In genomic region chr3:43621406-43621973, GRCh38 we compare ENCODE assay signal across 8 cellular contexts. TPM values are rescaled to one million over a fixed set of nuclear protein-coding genes. Genes with fewer than 3 reads are reported as not detected.
DNase-seq lines count a peak whose midpoint lies in the region; ATAC-seq, FAIRE-seq and TF ChIP-seq lines count a peak whose summit lies in the region.

No MANE protein-coding gene starts in this region.

- WGBS in body of pancreas, 2 donors, result 0 to 1% methylated on average over 19 to 44 of the region's 44 CpGs
- 1% methylated on average over 30 to 44 of the region's 44 CpGs for WGBS in stomach, 5 donors

- H3K9ac ChIP-seq in kidney (ENCODE audit: low read length in 2 of 2), result peak overlapping the region; percentile 53 to 75

- FAIRE-seq in HTR-8/SVneo (lab: Jason Lieb, UNC), result no peak
- FAIRE-seq in kidney (lab: Jason Lieb, UNC), result no peak

- in situ Hi-C loops in KBM-7 (cut with MboI; ENCODE audit: low pct_unique_long_range_greater_than_20kb, low sequenced_read_pairs), result no loop called here

- TF ChIP-seq CTCF in body of pancreas (IDR thresholded peaks at IDR 0.05) (no peak), kidney (IDR thresholded peaks at IDR 0.05; ENCODE audit: borderline replicate concordance, extremely low read depth, insufficient read depth) (no peak), stomach (IDR thresholded peaks at IDR 0.05) (no peak)

- no peaks in the 10 kb centered on the region for H3K9me3 ChIP-seq in body of pancreas
- no peaks in the 10 kb centered on the region for H3K9me3 ChIP-seq in kidney (ENCODE audit: control insufficient read depth in 1 of 2, low read length in 2 of 2)
- no peaks in the 10 kb centered on the region for H3K9me3 ChIP-seq in stomach

- H3K27me3 ChIP-seq in body of pancreas, result no peaks in the 10 kb centered on the region
- H3K27me3 ChIP-seq in stomach, result no peaks in the 10 kb centered on the region

- H3K27ac ChIP-seq in body of pancreas (peak overlapping the region; percentile 35 to 85 (median 74)), kidney (ENCODE audit: low read depth in 2 of 2, low read length in 2 of 2) (peak overlapping the region; percentile 80 to 85), stomach (peak overlapping the region; percentile 73 to 90 (median 88))

- DNase-seq in ELF-1 (ENCODE audit: low read depth, low spot score), result peak; percentile 46
- DNase-seq in HTR-8/SVneo (ENCODE audit: insufficient read length, low spot score), result peak; percentile 13
- peak; percentile 35 to 49 (median 46) for DNase-seq in body of pancreas
- no peak for DNase-seq in kidney
- peak; percentile 46 for DNase-seq in stomach
- DNase-seq in H4 (ENCODE audit: low spot score), result no peak
- DNase-seq in KBM-7, result no peak
- DNase-seq in stimulated activated CD4-positive, alpha-beta T cell treated with anti-CD3 and anti-CD28 coated beads, Interleukin-15, amount 100 ng/mL, for 24 hours, result no peak

- TF ChIP-seq EP300 in stomach (IDR thresholded peaks at IDR 0.05), result no peak

- peak; percentile 18 to 56 (median 44) for TF ChIP-seq POLR2A in body of pancreas (IDR thresholded peaks at IDR 0.05)
- no peak for TF ChIP-seq POLR2A in stomach (IDR thresholded peaks at IDR 0.05)

- H3K4me1 ChIP-seq in body of pancreas (peaks cover 16% of the 10 kb centered on the region), kidney (ENCODE audit: control insufficient read depth in 1 of 2, insufficient read depth in 1 of 2, low read depth in 1 of 2, low read length in 2 of 2) (peaks cover 2 to 3% of the 10 kb centered on the region in 2 donors), stomach (peaks cover 0 to 21% (median 13%) of the 10 kb centered on the region in 4 donors)

- intact Hi-C loops in body of pancreas (cut with DNase I) (no loop called here), kidney (cut with DNase I) (no loop called here), stomach (cut with DNase I; ENCODE audit: low total_unique reads) (loop anchor here (10.0 kb wide), 1 partner anchor 53 kb away; no protein-coding TSS in a partner anchor)

- ATAC-seq in body of pancreas, result peak; percentile 29

- H3K4me3 ChIP-seq in body of pancreas, result peak overlapping the region; percentile 92 to 98
- H3K4me3 ChIP-seq in kidney (ENCODE audit: low read length in 2 of 2), result peak overlapping the region; percentile 84 to 86
- H3K4me3 ChIP-seq in stomach, result peak overlapping the region; percentile 86 to 95 (median 92)

- H3K36me3 ChIP-seq in body of pancreas (replicated peaks in 1 of 2; ENCODE audit: insufficient read depth in 1 of 2, low read depth in 2 of 2) (no peaks in the 10 kb centered on the region), kidney (ENCODE audit: control insufficient read depth in 1 of 2, insufficient read depth in 2 of 2, low read length in 2 of 2) (no peaks in the 10 kb centered on the region), stomach (no peaks in the 10 kb centered on the region)

RNA-seq across cellular contexts. Expression of gene ANO10, which starts 0.3 kb away (rescaled TPM):
- total RNA-seq in body of pancreas, result 10 to 100 TPM; 14.3 to 16.2 TPM
- 45.7 TPM for total RNA-seq in kidney
- polyA plus RNA-seq in kidney (ENCODE audit: insufficient read depth, low read depth, low replicate concordance), result 48.2 TPM
- 100 to 1,000 TPM in 1 of 5 donors, 10 to 100 TPM in 2, 1 to 10 TPM in 2; 3.6 to 202 (median 15.8) TPM for total RNA-seq in stomach
- polyA plus RNA-seq in stomach, result 10 to 100 TPM in 1 of 3 donors, 1 to 10 TPM in 2; 5.7 to 15.6 (median 5.8) TPM
- 17.5 and 20.0 TPM in 2 replicates for total RNA-seq in H4 (2014; rRNA removed; shearing (Covaris generic))

Comparison
In these comparisons a context has a peak if more than half of its experiments do, and no peak if none do; other contexts are left out.
1. DNase-seq: peak in ELF-1 (single experiment), HTR-8/SVneo (single experiment), body of pancreas (4 of 4) and stomach (single experiment); none in kidney (single experiment), H4 (single experiment), KBM-7 (single experiment) and stimulated activated CD4-positive, alpha-beta T cell treated with anti-CD3 and anti-CD28 coated beads, Interleukin-15, amount 100 ng/mL, for 24 hours (single experiment).
2. POLR2A ChIP-seq: peak in body of pancreas (3 of 3); none in stomach (0 of 4).
3. Peak in every context shown above with its lines, with median percentiles within 50 percentile points of each other: H3K27ac ChIP-seq and H3K4me3 ChIP-seq.